1 cellular context compared by ENCODE assay signal in genomic region chr5:154368041-154368800, GRCh38.
TF ChIP-seq lines count a peak whose summit lies in the region.

No MANE protein-coding gene starts in this region.

TF ChIP-seq in HCT116, 20 proteins besides CTCF, POLR2A, EP300 and RAD21 (continued from another document):
- TF ChIP-seq ZFX (IDR thresholded peaks at IDR 0.05): no peak
- TF ChIP-seq ATF3 (IDR thresholded peaks at IDR 0.05): peak; percentile 85
- peak; percentile 43; the same call in 1 of the 2 replicates for TF ChIP-seq SRF (IDR thresholded peaks at IDR 0.05; ENCODE audit: low read depth)
- TF ChIP-seq EGR1 (IDR thresholded peaks at IDR 0.05; ENCODE audit: low read depth): no peak
- peak; percentile 62 for TF ChIP-seq CEBPB (IDR thresholded peaks at IDR 0.05; ENCODE audit: low read depth)
- peak; percentile 58 for TF ChIP-seq MAX (IDR thresholded peaks at IDR 0.05)
- peak; percentile 50; the same call in 1 of the 2 replicates for TF ChIP-seq SIN3A (IDR thresholded peaks at IDR 0.05; ENCODE audit: low read depth)
- peak; percentile 81 for TF ChIP-seq SP1 (IDR thresholded peaks at IDR 0.05; ENCODE audit: low read depth)
- TF ChIP-seq JUND (IDR thresholded peaks at IDR 0.05): peak; percentile 88
- TF ChIP-seq ELF1 (IDR thresholded peaks at IDR 0.05; ENCODE audit: borderline replicate concordance, low read depth): no peak
- peak; percentile 52 for TF ChIP-seq YY1 (IDR thresholded peaks at IDR 0.05; ENCODE audit: extremely low read depth, insufficient replicate concordance, low read depth, low read length)
- TF ChIP-seq ZNF274 (IDR thresholded peaks at IDR 0.05; ENCODE audit: low read depth, low read length): no peak
